8 cellular contexts compared by ENCODE assay signal in the genomic region with DNA sequence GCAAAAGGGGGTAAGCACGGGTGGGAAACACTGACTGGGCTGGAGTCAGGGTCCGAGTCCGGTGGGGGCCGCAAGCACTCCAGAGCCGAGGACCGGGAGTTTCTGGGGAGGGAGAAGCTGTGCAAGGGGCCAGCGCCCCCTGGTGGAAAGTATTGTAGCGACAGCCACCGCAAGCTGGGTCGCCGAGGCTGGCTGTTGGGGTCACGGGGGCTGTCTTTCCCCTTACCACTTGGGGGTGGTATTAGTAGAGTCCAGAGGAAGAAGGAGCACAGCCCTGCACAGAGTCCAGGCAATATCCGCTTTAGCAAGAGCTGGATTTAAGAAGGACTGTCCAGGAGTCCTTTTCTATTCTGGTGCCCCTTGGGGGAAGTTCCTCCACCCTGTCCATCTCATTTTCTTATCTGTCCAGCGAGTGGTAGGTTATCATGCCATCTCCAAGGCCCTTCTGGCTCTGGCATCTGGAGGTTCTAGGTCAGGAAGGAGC. TPM values are rescaled to one million over a fixed set of nuclear protein-coding genes. Genes with fewer than 3 reads are reported as not detected.
A peak's percentile ranks its signal among the peaks of the same experiment; 100 is the strongest.
DNase-seq lines count a peak whose midpoint lies in the region; ATAC-seq and TF ChIP-seq lines count a peak whose summit lies in the region.

No MANE protein-coding gene starts in this region.

- no peak for ATAC-seq in GM18909 (IDR thresholded peaks at IDR 0.05; ENCODE audit: poor library complexity, unreplicated experiment)

- intact Hi-C loops in head of caudate nucleus (cut with DNase I) = loop anchor here (2.0 kb wide), 1 partner anchor 65 kb away; no protein-coding TSS in a partner anchor
- intact Hi-C loops in vagina (cut with DNase I) = no loop called here

- H3K36me3 ChIP-seq in vagina = no peaks in the 10 kb centered on the region

- H3K36me3 Mint-ChIP-seq in progenitor cell of endocrine pancreas (ENCODE audit: insufficient read depth) = no peaks in the 10 kb centered on the region

- H3K4me1 Mint-ChIP-seq in progenitor cell of endocrine pancreas (ENCODE audit: low read depth) = peaks cover 30% of the 10 kb centered on the region

- no peaks in the 10 kb centered on the region for H3K9me3 ChIP-seq in vagina

- H3K9me3 Mint-ChIP-seq in progenitor cell of endocrine pancreas (ENCODE audit: low read depth) = no peaks in the 10 kb centered on the region

- peak; percentile 91 for TF ChIP-seq CTCF in GM10266 (IDR thresholded peaks at IDR 0.05; ENCODE audit: control insufficient read depth, insufficient read depth, low read depth, missing control alignments)
- TF ChIP-seq CTCF in LNCaP clone FGC (IDR thresholded peaks at IDR 0.05; ENCODE audit: control insufficient read depth, extremely low read depth, insufficient read depth) = peak; percentile 86
- peak; percentile 99 for TF ChIP-seq CTCF in progenitor cell of endocrine pancreas (IDR thresholded peaks at IDR 0.05; ENCODE audit: unreplicated experiment)
- TF ChIP-seq CTCF in vagina (IDR thresholded peaks at IDR 0.05) = peak; percentile 96 to 98 (median 98)

- H3K4me3 ChIP-seq in LNCaP clone FGC (ENCODE audit: low read depth, low read length) (no peak overlapping the region), vagina (peak overlapping the region in 1 of 2 donors; percentile 8)

- peaks cover 26% of the 10 kb centered on the region for H3K4me1 ChIP-seq in vagina

- no peak for TF ChIP-seq POLR2A in vagina (IDR thresholded peaks at IDR 0.05)

- peak overlapping the region; percentile 28 for H3K27ac ChIP-seq in vagina

- peak overlapping the region; percentile 17 for H3K27ac Mint-ChIP-seq in progenitor cell of endocrine pancreas

- DNase-seq in GM10266 (ENCODE audit: extremely low spot score) = peak; percentile 58
- DNase-seq in LNCaP clone FGC (ENCODE audit: low read depth) = no peak
- DNase-seq in SKM-1 (lab: John Stamatoyannopoulos, UW; ENCODE audit: unreplicated experiment) = peak; percentile 79
- peak; percentile 77 for DNase-seq in activated naive CD4-positive, alpha-beta T cell treated with Interleukin-2 at 50 U/mL for 16 hours
- DNase-seq in head of caudate nucleus = peak; percentile 36 to 91 (median 76)
- DNase-seq in progenitor cell of endocrine pancreas (ENCODE audit: low spot score, unreplicated experiment) = peak; percentile 81
- no peak for DNase-seq in vagina (ENCODE audit: extremely low spot score in 2 of 2)

- H3K4me3 Mint-ChIP-seq in progenitor cell of endocrine pancreas (ENCODE audit: low read depth) = peak overlapping the region; percentile 62

- peaks cover 24% of the 10 kb centered on the region for H3K27me3 Mint-ChIP-seq in progenitor cell of endocrine pancreas

- H3K27me3 ChIP-seq in vagina = no peaks in the 10 kb centered on the region

RNA-seq across cellular contexts. Expression of gene ETV3, which starts 17.9 kb away (rescaled TPM):
- 31.8 and 32.5 TPM in 2 replicates for total RNA-seq in progenitor cell of endocrine pancreas
- 37.3 TPM for total RNA-seq in vagina

RNA-seq across cellular contexts. Expression of gene ETV3L, which starts 56.5 kb away (rescaled TPM):
- total RNA-seq in progenitor cell of endocrine pancreas (0.67 and 0.72 TPM in 2 replicates), vagina (not detected)

Comparison
In these comparisons a context has a peak if more than half of its experiments do, and no peak if none do; other contexts are left out.
1. DNase-seq: peak in GM10266 (single experiment), SKM-1 (single experiment), activated naive CD4-positive, alpha-beta T cell treated with Interleukin-2 at 50 U/mL for 16 hours (single experiment), head of caudate nucleus (42 of 42) and progenitor cell of endocrine pancreas (single experiment); none in LNCaP clone FGC (single experiment) and vagina (0 of 2).
2. Peak in every context shown above with its lines, with median percentiles within 50 percentile points of each other: CTCF ChIP-seq.